In the genomic region with DNA sequence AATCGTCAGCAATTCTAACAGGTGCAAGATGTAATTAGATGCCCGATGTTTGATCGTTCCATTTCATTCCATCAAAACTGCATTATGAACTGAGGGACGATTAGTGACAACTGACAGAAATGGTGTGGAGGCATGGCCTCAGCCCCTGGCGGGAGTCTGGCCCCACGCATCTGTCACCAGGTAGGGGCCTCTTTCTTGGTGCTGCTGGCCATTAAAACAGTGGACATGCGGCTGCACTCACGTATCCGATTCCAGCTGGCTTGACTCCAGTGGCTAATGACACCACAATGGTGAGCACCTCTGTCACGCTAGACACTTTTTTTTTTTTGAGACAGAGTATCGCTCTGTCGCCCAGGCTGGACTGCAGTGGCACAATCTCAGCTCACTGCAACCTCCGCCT, we compare ENCODE assay signal across 16 cellular contexts.
DNase-seq lines count a peak whose midpoint lies in the region; ATAC-seq and TF ChIP-seq lines count a peak whose summit lies in the region.
"Had no signal": no experiment of that assay in that cellular context is flagged by ENCODE, and none has a peak within 500 bp of the region (broad histone marks: within the 10 kb centered on the region; RNA-seq: fewer than 3 reads in every experiment).

No MANE protein-coding gene starts in this region.

- ATAC-seq in GM21381 (IDR thresholded peaks at IDR 0.05; ENCODE audit: unreplicated experiment) = no peak
- ATAC-seq: CD8-positive, alpha-beta T cell; GM12878 had no signal

- DNase-seq in NCI-H2196 (lab: John Stamatoyannopoulos, UW; ENCODE audit: unreplicated experiment) (peak; percentile 4), NCI-H2196 treated with DMSO at 0.1 percent for 48 hours (lab: John Stamatoyannopoulos, UW; ENCODE audit: unreplicated experiment) (no peak), osteocyte (ENCODE audit: extremely low spot score, unreplicated experiment) (peak; percentile 66)
- DNase-seq in activated CD8-positive, alpha-beta memory T cell treated with anti-CD3 and anti-CD28 coated beads for 24 hours = peak; percentile 21
- no peak for DNase-seq in activated CD8-positive, alpha-beta memory T cell treated with anti-CD3 and anti-CD28 coated beads, Interleukin-2, amount 50 U/mL, for 48 hours
- DNase-seq: BE2C; CD4-positive, CD25-positive, alpha-beta regulatory T cell; CD8-positive, alpha-beta T cell; DMS 273 treated with DMSO at 0.1 percent for 48 hours; DMS79; EL; GDM1; GOT3; HFFc6 had no signal

- H3K4me3 Mint-ChIP-seq in osteocyte (ENCODE audit: unreplicated experiment) = no peak overlapping the region
- H3K4me3 Mint-ChIP-seq: CD8-positive, alpha-beta T cell; HFFc6 had no signal

- no peak overlapping the region for H3K27ac Mint-ChIP-seq in osteocyte (ENCODE audit: unreplicated experiment)
- H3K27ac Mint-ChIP-seq: CD4-positive, CD25-positive, alpha-beta regulatory T cell; CD8-positive, alpha-beta T cell; HFFc6 had no signal

- H3K36me3 Mint-ChIP-seq in osteocyte (ENCODE audit: unreplicated experiment) = no peaks in the 10 kb centered on the region
- H3K36me3 Mint-ChIP-seq: CD4-positive, CD25-positive, alpha-beta regulatory T cell; CD8-positive, alpha-beta T cell had no signal

- TF ChIP-seq CTCF in osteocyte (IDR thresholded peaks at IDR 0.05) = no peak

- H3K9me3 Mint-ChIP-seq in osteocyte (ENCODE audit: unreplicated experiment) = peaks cover 5% of the 10 kb centered on the region
- H3K9me3 Mint-ChIP-seq: CD4-positive, CD25-positive, alpha-beta regulatory T cell; CD8-positive, alpha-beta T cell had no signal

- H3K4me1 Mint-ChIP-seq in osteocyte (ENCODE audit: unreplicated experiment) = no peaks in the 10 kb centered on the region
- H3K4me1 Mint-ChIP-seq: CD4-positive, CD25-positive, alpha-beta regulatory T cell had no signal

- no peaks in the 10 kb centered on the region for H3K27me3 Mint-ChIP-seq in osteocyte (ENCODE audit: unreplicated experiment)
- H3K27me3 Mint-ChIP-seq: CD4-positive, CD25-positive, alpha-beta regulatory T cell had no signal

Comparison
In these comparisons a context has a peak if more than half of its experiments do, and no peak if none do; other contexts are left out.
1. DNase-seq: peak in NCI-H2196 (single experiment), activated CD8-positive, alpha-beta memory T cell treated with anti-CD3 and anti-CD28 coated beads for 24 hours (single experiment) and osteocyte (single experiment); none in NCI-H2196 treated with DMSO at 0.1 percent for 48 hours (single experiment) and activated CD8-positive, alpha-beta memory T cell treated with anti-CD3 and anti-CD28 coated beads, Interleukin-2, amount 50 U/mL, for 48 hours (single experiment).